Comparison of ENCODE assay signal across 11 cellular contexts in genomic region chr2:199460808-199461454, GRCh38. TPM values are rescaled to one million over a fixed set of nuclear protein-coding genes. Genes with fewer than 3 reads are reported as not detected.
A peak's percentile ranks its signal among the peaks of the same experiment; 100 is the strongest.
DNase-seq lines count a peak whose midpoint lies in the region; FAIRE-seq and TF ChIP-seq lines count a peak whose summit lies in the region.
"Had no signal": no experiment of that assay in that cellular context is flagged by ENCODE, and none has a peak within 500 bp of the region (broad histone marks: within the 10 kb centered on the region; RNA-seq: fewer than 3 reads in every experiment).

No MANE protein-coding gene starts in this region.

- H3K4me2 ChIP-seq in H9 (ENCODE audit: insufficient read depth, insufficient read length, low read length) (peak overlapping the region; percentile 92), PC-9 (peak overlapping the region; percentile 100)

- no peak overlapping the region for H3K4ac ChIP-seq in H9 (ENCODE audit: low read depth, low read length)

- BruUV-seq in PC-9 (replicated peaks; lab: Mats Ljungman, UMichigan), result no TSS peak

- H3K79me1 ChIP-seq in H9 (ENCODE audit: insufficient read depth, low read depth, low read length, poor library complexity, severe bottlenecking), result no peaks in the 10 kb centered on the region

- peak overlapping the region; percentile 69 for H3K4me3 ChIP-seq in PC-9
- H3K4me3 ChIP-seq in tibial artery, result no peak overlapping the region

- H2BK20ac ChIP-seq in H9 (ENCODE audit: low read depth, low read length, poor library complexity, severe bottlenecking), result no peak overlapping the region

- no peak overlapping the region for H3T11ph ChIP-seq in H9 (ENCODE audit: low read length)

- no peaks in the 10 kb centered on the region for H3K9me2 ChIP-seq in PC-9 (ENCODE audit: insufficient read depth)

- H3K23ac ChIP-seq in H9 (ENCODE audit: insufficient read length, low read depth, low read length), result no peak overlapping the region

- H2AK5ac ChIP-seq in H9 (ENCODE audit: insufficient read length, low read length), result no peak overlapping the region

- H3K27me3 Mint-ChIP-seq in H9 (ENCODE audit: low read depth) (peaks cover 75% of the 10 kb centered on the region), progenitor cell of endocrine pancreas (peaks cover 76% of the 10 kb centered on the region)
- H3K27me3 Mint-ChIP-seq in activated T-helper 2 cell treated with anti-CD3 and anti-CD28 coated beads, Interferon-gamma antibody, Interleukin-2, Interleukin-4, amounts not matched to agents 10 μg/mL and 5 μg/mL and 100 μg/mL, durations not matched to agents 14 hours and 24 hours and 36 hours (ENCODE audit: low read depth), result peaks cover 59% of the 10 kb centered on the region

- H3K36me3 ChIP-seq in PC-9 (ENCODE audit: low read depth) (no peaks in the 10 kb centered on the region), tibial artery (no peaks in the 10 kb centered on the region)
- H3K36me3 ChIP-seq: stomach had no signal

- H3K4me1 Mint-ChIP-seq in H9, result peaks cover 24 to 35% of the 10 kb centered on the region in 2 experiments
- H3K4me1 Mint-ChIP-seq in progenitor cell of endocrine pancreas (ENCODE audit: low read depth), result peaks cover 12% of the 10 kb centered on the region
- H3K4me1 Mint-ChIP-seq in activated T-helper 2 cell treated with anti-CD3 and anti-CD28 coated beads, Interferon-gamma antibody, Interleukin-2, Interleukin-4, amounts not matched to agents 10 μg/mL and 5 μg/mL and 100 μg/mL, durations not matched to agents 14 hours and 24 hours and 36 hours (ENCODE audit: low read depth), result peaks cover 20% of the 10 kb centered on the region

- DNase-seq in H9, result no peak
- no peak for DNase-seq in PC-9
- no peak for DNase-seq in epithelial cell of prostate (ENCODE audit: low read depth, low spot score)
- no peak for DNase-seq in progenitor cell of endocrine pancreas (ENCODE audit: low spot score, unreplicated experiment)
- DNase-seq in H54 (ENCODE audit: insufficient read length, low spot score), result no peak
- no peak for DNase-seq in tibial artery
- DNase-seq in SKM-1 (lab: John Stamatoyannopoulos, UW; ENCODE audit: unreplicated experiment), result no peak
- DNase-seq in activated T-helper 2 cell treated with anti-CD3 and anti-CD28 coated beads, Interferon-gamma antibody, Interleukin-2, Interleukin-4, amounts not matched to agents 10 μg/mL and 5 μg/mL and 100 μg/mL, durations not matched to agents 14 hours and 24 hours and 36 hours (ENCODE audit: low spot score), result no peak
- DNase-seq: nucleus accumbens; stimulated activated CD4-positive, alpha-beta T cell treated with anti-CD3 and anti-CD28 coated beads, Interleukin-4, amount 100 ng/mL, for 24 hours; stomach had no signal

- H3K36me3 Mint-ChIP-seq in H9 (ENCODE audit: insufficient read depth in 1 of 3, low read depth in 3 of 3) (peaks cover 0 to 1% (median 0%) of the 10 kb centered on the region in 3 experiments; a peak in 2 of 7 replicates), progenitor cell of endocrine pancreas (ENCODE audit: insufficient read depth) (no peaks in the 10 kb centered on the region)
- H3K36me3 Mint-ChIP-seq in activated T-helper 2 cell treated with anti-CD3 and anti-CD28 coated beads, Interferon-gamma antibody, Interleukin-2, Interleukin-4, amounts not matched to agents 10 μg/mL and 5 μg/mL and 100 μg/mL, durations not matched to agents 14 hours and 24 hours and 36 hours (ENCODE audit: low read depth), result no peaks in the 10 kb centered on the region

- H4K8ac ChIP-seq in H9 (replicated peaks; ENCODE audit: insufficient read length, low read depth, low read length), result no peak overlapping the region

- H2BK15ac ChIP-seq in H9 (ENCODE audit: low read depth, low read length), result no peak overlapping the region

- H3K27ac Mint-ChIP-seq in H9, result no peak overlapping the region
- peak overlapping the region; percentile 41 for H3K27ac Mint-ChIP-seq in progenitor cell of endocrine pancreas
- H3K27ac Mint-ChIP-seq in activated T-helper 2 cell treated with anti-CD3 and anti-CD28 coated beads, Interferon-gamma antibody, Interleukin-2, Interleukin-4, amounts not matched to agents 10 μg/mL and 5 μg/mL and 100 μg/mL, durations not matched to agents 14 hours and 24 hours and 36 hours, result no peak overlapping the region

- H2BK120ac ChIP-seq in H9 (ENCODE audit: low read depth, low read length, poor library complexity, severe bottlenecking), result no peak overlapping the region

- intact Hi-C loops in PC-9 (cut with micrococcal nuclease; ENCODE audit: unreplicated experiment) (no loop called here), tibial artery (cut with DNase I; ENCODE audit: low total_unique reads) (no loop called here)
- intact Hi-C loops in activated T-helper 2 cell treated with anti-CD3 and anti-CD28 coated beads, Interferon-gamma antibody, Interleukin-2, Interleukin-4, amounts not matched to agents 10 μg/mL and 5 μg/mL and 100 μg/mL, durations not matched to agents 14 hours and 24 hours and 36 hours (cut with micrococcal nuclease), result loop anchor here (1.0 kb wide), 1 partner anchor 8 kb away; no protein-coding TSS in a partner anchor

- H3K14ac ChIP-seq in H9 (ENCODE audit: insufficient read depth, low read length), result no peak overlapping the region

- no CpG with 5 or more reads among the region's 9 CpGs for WGBS in H9 (ENCODE audit: extremely low coverage, insufficient read length, low lambda C conversion rate)

- no peak for FAIRE-seq in H54 (lab: Jason Lieb, UNC)

- no peak overlapping the region for H2BK12ac ChIP-seq in H9 (ENCODE audit: insufficient read length, low read depth, low read length)

- CTCF ChIA-PET in PC-9 (lab: Charles Lee), result no interaction called here

- no peak for TF ChIP-seq POLR2A in H54 (IDR thresholded peaks at IDR 0.05; ENCODE audit: low read depth, low read length)

- peaks cover 0 to 2% of the 10 kb centered on the region in 2 experiments; a peak in 2 of 5 replicates for H3K9me3 Mint-ChIP-seq in H9
- H3K9me3 Mint-ChIP-seq in progenitor cell of endocrine pancreas (ENCODE audit: low read depth), result no peaks in the 10 kb centered on the region
- no peaks in the 10 kb centered on the region for H3K9me3 Mint-ChIP-seq in activated T-helper 2 cell treated with anti-CD3 and anti-CD28 coated beads, Interferon-gamma antibody, Interleukin-2, Interleukin-4, amounts not matched to agents 10 μg/mL and 5 μg/mL and 100 μg/mL, durations not matched to agents 14 hours and 24 hours and 36 hours

- H3K4me1 ChIP-seq in H9 (ENCODE audit: insufficient read depth, low read length), result no peaks in the 10 kb centered on the region
- H3K4me1 ChIP-seq in PC-9 (replicated peaks; ENCODE audit: insufficient read depth), result peaks cover 16% of the 10 kb centered on the region; the same call in 1 of the 2 replicates
- peaks cover 0 to 58% (median 54%) of the 10 kb centered on the region in 4 donors for H3K4me1 ChIP-seq in tibial artery

- H3K9me3 ChIP-seq in H9 (ENCODE audit: control insufficient read depth, low read depth, low read length) (no peaks in the 10 kb centered on the region), PC-9 (ENCODE audit: insufficient read depth, low read depth) (no peaks in the 10 kb centered on the region), tibial artery (peaks cover 0 to 3% (median 0%) of the 10 kb centered on the region in 3 donors)

- POLR2A ChIA-PET in PC-9 (lab: Charles Lee; ENCODE audit: unreplicated experiment), result no interaction called here

- peak overlapping the region in 1 of 2 experiments; percentile 37; a peak in 3 of 5 replicates for H3K4me3 Mint-ChIP-seq in H9
- H3K4me3 Mint-ChIP-seq in progenitor cell of endocrine pancreas (ENCODE audit: low read depth), result no peak overlapping the region
- H3K4me3 Mint-ChIP-seq in activated T-helper 2 cell treated with anti-CD3 and anti-CD28 coated beads, Interferon-gamma antibody, Interleukin-2, Interleukin-4, amounts not matched to agents 10 μg/mL and 5 μg/mL and 100 μg/mL, durations not matched to agents 14 hours and 24 hours and 36 hours (ENCODE audit: low read depth), result no peak overlapping the region

- TF ChIP-seq CTCF in H9 (conservative IDR thresholded peaks at IDR 0.05), result no peak
- TF ChIP-seq CTCF in PC-9 (conservative IDR thresholded peaks at IDR 0.05), result no peak
- no peak for TF ChIP-seq CTCF in progenitor cell of endocrine pancreas (IDR thresholded peaks at IDR 0.05; ENCODE audit: unreplicated experiment)
- no peak for TF ChIP-seq CTCF in tibial artery (IDR thresholded peaks at IDR 0.05)

- H3K9ac ChIP-seq in H9 (ENCODE audit: extremely low read depth, insufficient read length, low read length), result no peak overlapping the region

- no peak overlapping the region for H4K5ac ChIP-seq in H9 (ENCODE audit: insufficient read length, low read depth, low read length)

- H3K18ac ChIP-seq in H9 (ENCODE audit: insufficient read length, low read depth, low read length), result no peak overlapping the region

- no peak overlapping the region for H2AFZ ChIP-seq in H9 (ENCODE audit: low read length)
- H2AFZ ChIP-seq in PC-9, result peak overlapping the region; percentile 84

- H3K23me2 ChIP-seq in H9 (ENCODE audit: insufficient read length, low read depth, low read length, poor library complexity, severe bottlenecking), result peaks cover 38% of the 10 kb centered on the region

- no peak overlapping the region for H4K91ac ChIP-seq in H9 (ENCODE audit: insufficient read length, low read depth, low read length)

- peaks cover 34% of the 10 kb centered on the region for H3K27me3 ChIP-seq in H9 (ENCODE audit: insufficient read depth, low read length)
- H3K27me3 ChIP-seq in PC-9 (ENCODE audit: insufficient read depth, low read depth), result 0 out of 2 replicates have a peak, but pooled peaks cover 6% of the 10 kb centered on the region
- H3K27me3 ChIP-seq in tibial artery, result peaks cover 10 to 72% of the 10 kb centered on the region in 2 donors

- 0 out of 2 replicates have a peak, but pooled peaks cover 8% of the 10 kb centered on the region for H3F3A ChIP-seq in PC-9 (ENCODE audit: insufficient read depth, low read depth)

- H2BK5ac ChIP-seq in H9 (ENCODE audit: insufficient read length, low read length), result no peak overlapping the region

- H4K20me1 ChIP-seq in H9 (ENCODE audit: control insufficient read depth, insufficient read depth, insufficient read length) (no peaks in the 10 kb centered on the region), PC-9 (ENCODE audit: insufficient read depth) (no peaks in the 10 kb centered on the region)

- no peak overlapping the region for H3K27ac ChIP-seq in H9 (ENCODE audit: insufficient read length, low read depth, low read length)
- peak overlapping the region; percentile 78 for H3K27ac ChIP-seq in PC-9
- H3K27ac ChIP-seq in epithelial cell of prostate, result peak overlapping the region; percentile 93
- no peak overlapping the region for H3K27ac ChIP-seq in tibial artery
- H3K27ac ChIP-seq: stomach had no signal

- H3K56ac ChIP-seq in H9 (ENCODE audit: insufficient read length, low read depth, low read length), result no peak overlapping the region

- H3K79me2 ChIP-seq in H9 (ENCODE audit: insufficient read depth, low read length) (no peaks in the 10 kb centered on the region), PC-9 (ENCODE audit: low read depth) (no peaks in the 10 kb centered on the region)

RNA-seq across cellular contexts. Expression of gene SATB2, which starts 3.2 kb away (rescaled TPM):
- total RNA-seq in H9 (2021) (23.0 and 23.8 TPM in 2 replicates), PC-9 (2021) (7.3 and 7.8 TPM in 2 replicates), progenitor cell of endocrine pancreas (4.4 and 4.7 TPM in 2 replicates)
- 0.05 TPM in 2 replicates for total RNA-seq in activated T-helper 2 cell treated with anti-CD3 and anti-CD28 coated beads, Interferon-gamma antibody, Interleukin-2, Interleukin-4, amounts not matched to agents 10 μg/mL and 5 μg/mL and 100 μg/mL, durations not matched to agents 14 hours and 24 hours and 36 hours

Comparison
In these comparisons a context has a peak if more than half of its experiments do, and no peak if none do; other contexts are left out.
1. H3K27ac ChIP-seq: peak in PC-9 (single experiment) and epithelial cell of prostate (single experiment); none in H9 (single experiment) and tibial artery (0 of 2).